ENCODE assay signal across 18 cellular contexts in genomic region chr17:57522436-57523005, GRCh38.
DNase-seq lines count a peak whose midpoint lies in the region; ATAC-seq and TF ChIP-seq lines count a peak whose summit lies in the region.
"Had no signal": no experiment of that assay in that cellular context is flagged by ENCODE, and none has a peak within 500 bp of the region (broad histone marks: within the 10 kb centered on the region; RNA-seq: fewer than 3 reads in every experiment).

No MANE protein-coding gene starts in this region.

- no peaks in the 10 kb centered on the region for H3K27me3 ChIP-seq in SJCRH30
- H3K27me3 ChIP-seq in thyroid gland = no peaks in the 10 kb centered on the region
- H3K27me3 ChIP-seq: gastroesophageal sphincter, upper lobe of left lung had no signal

- 73 to 85% methylated on average over 5 of the region's 5 CpGs for WGBS in thyroid gland, 2 donors

- no peak overlapping the region for H3K4me3 Mint-ChIP-seq in activated naive CD4-positive, alpha-beta T cell treated with anti-CD3 and anti-CD28 coated beads for 36 hours
- no peak overlapping the region for H3K4me3 Mint-ChIP-seq in activated naive CD4-positive, alpha-beta T cell treated with anti-CD3 and anti-CD28 coated beads, Interleukin-2, amount 10 ng/mL, durations not matched to agents 7 days and 5 days
- no peak overlapping the region for H3K4me3 Mint-ChIP-seq in mesothelial cell of epicardium
- H3K4me3 Mint-ChIP-seq: CD4-positive, alpha-beta memory T cell; dendritic cell treated with granulocyte-macrophage colony-stimulating factor and Interleukin-4, amounts not matched to agents 40 ng/mL and 50 ng/mL, for 4 days; naive thymus-derived CD8-positive, alpha-beta T cell; stimulated activated memory B cell treated with anti-CD40 and anti-IgM and Interleukin-4, amounts not matched to agents 10 μg/mL and 1 μg/mL and 100 μg/mL, for 72 hours had no signal

- H3K36me3 ChIP-seq in SJCRH30 (no peaks in the 10 kb centered on the region), thyroid gland (no peaks in the 10 kb centered on the region)
- H3K36me3 ChIP-seq: gastroesophageal sphincter, upper lobe of left lung had no signal

- intact Hi-C loops in activated naive CD4-positive, alpha-beta T cell treated with anti-CD3 and anti-CD28 coated beads for 36 hours (cut with micrococcal nuclease) = no loop called here
- intact Hi-C loops in thyroid gland (cut with DNase I) = no loop called here

- TF ChIP-seq POLR2A in thyroid gland (IDR thresholded peaks at IDR 0.05) = no peak

- peak overlapping the region; percentile 46 for H3K27ac Mint-ChIP-seq in activated naive CD4-positive, alpha-beta T cell treated with anti-CD3 and anti-CD28 coated beads for 36 hours
- H3K27ac Mint-ChIP-seq in activated naive CD4-positive, alpha-beta T cell treated with anti-CD3 and anti-CD28 coated beads, Interleukin-2, amount 10 ng/mL, durations not matched to agents 7 days and 5 days = no peak overlapping the region
- H3K27ac Mint-ChIP-seq in mesothelial cell of epicardium = peak overlapping the region; percentile 87
- H3K27ac Mint-ChIP-seq: dendritic cell treated with granulocyte-macrophage colony-stimulating factor and Interleukin-4, amounts not matched to agents 40 ng/mL and 50 ng/mL, for 4 days; stimulated activated memory B cell treated with anti-CD40 and anti-IgM and Interleukin-4, amounts not matched to agents 10 μg/mL and 1 μg/mL and 100 μg/mL, for 72 hours had no signal

- H3K27ac ChIP-seq in SJCRH30 (peak overlapping the region; percentile 92), thyroid gland (peak overlapping the region; percentile 68 to 88 (median 68))
- H3K27ac ChIP-seq: gastroesophageal sphincter, upper lobe of left lung had no signal

- H3K36me3 Mint-ChIP-seq in activated naive CD4-positive, alpha-beta T cell treated with anti-CD3 and anti-CD28 coated beads for 36 hours (ENCODE audit: low read depth) = no peaks in the 10 kb centered on the region
- H3K36me3 Mint-ChIP-seq in activated naive CD4-positive, alpha-beta T cell treated with anti-CD3 and anti-CD28 coated beads, Interleukin-2, amount 10 ng/mL, durations not matched to agents 7 days and 5 days = peaks cover 5% of the 10 kb centered on the region
- no peaks in the 10 kb centered on the region for H3K36me3 Mint-ChIP-seq in mesothelial cell of epicardium

- H3K4me3 ChIP-seq in SJCRH30 (no peak overlapping the region), thyroid gland (replicated peaks in 1 of 3) (no peak overlapping the region)
- H3K4me3 ChIP-seq: gastroesophageal sphincter, upper lobe of left lung had no signal

- TF ChIP-seq CTCF in mesothelial cell of epicardium (IDR thresholded peaks at IDR 0.05; ENCODE audit: unreplicated experiment) = no peak
- TF ChIP-seq CTCF in thyroid gland (IDR thresholded peaks at IDR 0.05) = no peak

- H3K4me1 ChIP-seq in SJCRH30 (peaks cover 61% of the 10 kb centered on the region), thyroid gland (peaks cover 46 to 70% of the 10 kb centered on the region in 2 donors)

- no peaks in the 10 kb centered on the region for H3K27me3 Mint-ChIP-seq in activated naive CD4-positive, alpha-beta T cell treated with anti-CD3 and anti-CD28 coated beads for 36 hours (ENCODE audit: low read depth)
- H3K27me3 Mint-ChIP-seq in activated naive CD4-positive, alpha-beta T cell treated with anti-CD3 and anti-CD28 coated beads, Interleukin-2, amount 10 ng/mL, durations not matched to agents 7 days and 5 days = no peaks in the 10 kb centered on the region
- H3K27me3 Mint-ChIP-seq in mesothelial cell of epicardium (ENCODE audit: low read depth) = no peaks in the 10 kb centered on the region
- H3K27me3 Mint-ChIP-seq: CD4-positive, alpha-beta memory T cell; dendritic cell treated with granulocyte-macrophage colony-stimulating factor and Interleukin-4, amounts not matched to agents 40 ng/mL and 50 ng/mL, for 4 days; naive thymus-derived CD8-positive, alpha-beta T cell; stimulated activated memory B cell treated with anti-CD40 and anti-IgM and Interleukin-4, amounts not matched to agents 10 μg/mL and 1 μg/mL and 100 μg/mL, for 72 hours had no signal

- H3K9me3 ChIP-seq in SJCRH30 (replicated peaks) (no peaks in the 10 kb centered on the region; the same call in 1 of the 2 replicates), thyroid gland (no peaks in the 10 kb centered on the region)
- H3K9me3 ChIP-seq: gastroesophageal sphincter, upper lobe of left lung had no signal

- CTCF ChIA-PET in activated naive CD4-positive, alpha-beta T cell treated with anti-CD3 and anti-CD28 coated beads for 36 hours (lab: Charles Lee) = interaction anchor here (1.2 kb wide), 1 partner anchor 17 kb away, joined by 6 read pairs; no protein-coding TSS in a partner anchor
- CTCF ChIA-PET in activated naive CD4-positive, alpha-beta T cell treated with anti-CD3 and anti-CD28 coated beads, Interleukin-2, amount 10 ng/mL, durations not matched to agents 7 days and 5 days (lab: Charles Lee) = interaction anchor here (0.7 to 1.3 kb wide), 2 partner anchors 13 to 30 kb away, joined by 3 read pairs; no protein-coding TSS in a partner anchor

- no peaks in the 10 kb centered on the region for H3K9me3 Mint-ChIP-seq in activated naive CD4-positive, alpha-beta T cell treated with anti-CD3 and anti-CD28 coated beads for 36 hours
- no peaks in the 10 kb centered on the region for H3K9me3 Mint-ChIP-seq in activated naive CD4-positive, alpha-beta T cell treated with anti-CD3 and anti-CD28 coated beads, Interleukin-2, amount 10 ng/mL, durations not matched to agents 7 days and 5 days
- no peaks in the 10 kb centered on the region for H3K9me3 Mint-ChIP-seq in mesothelial cell of epicardium
- H3K9me3 Mint-ChIP-seq: CD4-positive, alpha-beta memory T cell; dendritic cell treated with granulocyte-macrophage colony-stimulating factor and Interleukin-4, amounts not matched to agents 40 ng/mL and 50 ng/mL, for 4 days; naive thymus-derived CD8-positive, alpha-beta T cell; stimulated activated memory B cell treated with anti-CD40 and anti-IgM and Interleukin-4, amounts not matched to agents 10 μg/mL and 1 μg/mL and 100 μg/mL, for 72 hours had no signal

- no peak for ATAC-seq in GM19452 (IDR thresholded peaks at IDR 0.05; ENCODE audit: unreplicated experiment)
- ATAC-seq in GM18502 (IDR thresholded peaks at IDR 0.05; ENCODE audit: poor library complexity, unreplicated experiment) = no peak
- ATAC-seq: gastroesophageal sphincter; naive thymus-derived CD8-positive, alpha-beta T cell; stimulated activated memory B cell treated with anti-CD40 and anti-IgM and Interleukin-4, amounts not matched to agents 10 μg/mL and 1 μg/mL and 100 μg/mL, for 72 hours had no signal

- no peak for DNase-seq in activated naive CD4-positive, alpha-beta T cell treated with anti-CD3 and anti-CD28 coated beads for 36 hours
- no peak for DNase-seq in activated naive CD4-positive, alpha-beta T cell treated with anti-CD3 and anti-CD28 coated beads, Interleukin-2, amount 10 ng/mL, durations not matched to agents 7 days and 5 days
- DNase-seq in SJCRH30 (peak in 1 of 2 experiments; percentile 24), mesothelial cell of epicardium (ENCODE audit: low spot score in 2 of 2, unreplicated experiment in 2 of 2) (no peak), thyroid gland (no peak), cerebellar cortex (ENCODE audit: low spot score) (no peak)
- DNase-seq: activated CD4-positive, alpha-beta T cell treated with anti-CD3 and anti-CD28 coated beads, Interleukin-2, amount 50 U/mL, for 1 hour; activated naive CD4-positive, alpha-beta T cell treated with anti-CD3 and anti-CD28 coated beads, Interleukin-2, amount 50 U/mL, for 16 hours; CD4-positive, alpha-beta memory T cell; naive thymus-derived CD8-positive, alpha-beta T cell; NCI-H2081; SW 1271; upper lobe of left lung had no signal

- H3K4me1 Mint-ChIP-seq in activated naive CD4-positive, alpha-beta T cell treated with anti-CD3 and anti-CD28 coated beads for 36 hours (ENCODE audit: low read depth) = peaks cover 10% of the 10 kb centered on the region
- H3K4me1 Mint-ChIP-seq in activated naive CD4-positive, alpha-beta T cell treated with anti-CD3 and anti-CD28 coated beads, Interleukin-2, amount 10 ng/mL, durations not matched to agents 7 days and 5 days = peaks cover 8% of the 10 kb centered on the region
- peaks cover 53% of the 10 kb centered on the region for H3K4me1 Mint-ChIP-seq in mesothelial cell of epicardium
